Comparison of ENCODE assay signal across 2 cellular contexts in the genomic region with DNA sequence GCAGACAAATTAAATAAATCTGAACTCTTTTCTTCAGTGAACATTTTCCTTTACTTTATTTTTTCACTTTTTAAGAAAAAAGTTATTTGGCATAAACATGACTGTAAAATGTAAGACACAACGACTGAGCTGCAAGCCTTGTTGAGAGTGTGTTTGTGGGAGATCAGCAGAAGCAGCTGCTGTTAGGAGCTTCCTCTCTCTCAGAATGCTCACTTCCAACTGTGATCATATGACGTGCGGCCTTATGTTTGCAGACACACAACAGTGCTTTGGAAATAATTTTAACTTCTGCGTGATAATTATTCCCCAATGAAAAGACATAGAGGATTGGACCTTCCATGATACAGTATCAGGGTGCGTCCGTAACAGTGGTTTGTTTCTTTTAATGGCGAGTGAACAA.
TF ChIP-seq lines count a peak whose summit lies in the region.

No MANE protein-coding gene starts in this region.

TF ChIP-seq in IMR-90, 13 proteins besides CTCF, POLR2A, EP300 and RAD21:
- TF ChIP-seq MXI1 (IDR thresholded peaks at IDR 0.05; ENCODE audit: borderline replicate concordance, low read depth, low read length) (no peak), RFX5 (IDR thresholded peaks at IDR 0.05; ENCODE audit: low read depth, low read length) (no peak), FOS (IDR thresholded peaks at IDR 0.05; ENCODE audit: low read depth, low read length) (no peak), MAFK (IDR thresholded peaks at IDR 0.05; ENCODE audit: low read depth, low read length) (no peak), MAZ (IDR thresholded peaks at IDR 0.05; ENCODE audit: borderline replicate concordance, low read depth, low read length) (no peak), NFE2L2 (IDR thresholded peaks at IDR 0.05; ENCODE audit: low read depth, low read length) (no peak), SMC3 (IDR thresholded peaks at IDR 0.05; ENCODE audit: low read depth, low read length) (no peak), CEBPB (IDR thresholded peaks at IDR 0.05; ENCODE audit: low read depth, low read length) (no peak), RCOR1 (IDR thresholded peaks at IDR 0.05; ENCODE audit: insufficient replicate concordance, low read length) (no peak), BHLHE40 (IDR thresholded peaks at IDR 0.05; ENCODE audit: low read depth, low read length) (no peak), CHD1 (IDR thresholded peaks at IDR 0.05; ENCODE audit: low read depth, low read length) (no peak)
- TF ChIP-seq, protein P1, sequence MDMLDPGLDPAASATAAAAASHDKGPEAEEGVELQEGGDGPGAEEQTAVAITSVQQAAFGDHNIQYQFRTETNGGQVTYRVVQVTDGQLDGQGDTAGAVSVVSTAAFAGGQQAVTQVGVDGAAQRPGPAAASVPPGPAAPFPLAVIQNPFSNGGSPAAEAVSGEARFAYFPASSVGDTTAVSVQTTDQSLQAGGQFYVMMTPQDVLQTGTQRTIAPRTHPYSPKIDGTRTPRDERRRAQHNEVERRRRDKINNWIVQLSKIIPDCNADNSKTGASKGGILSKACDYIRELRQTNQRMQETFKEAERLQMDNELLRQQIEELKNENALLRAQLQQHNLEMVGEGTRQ (IDR thresholded peaks at IDR 0.05; ENCODE audit: low read depth, low read length), result no peak
- TF ChIP-seq, protein P2, sequence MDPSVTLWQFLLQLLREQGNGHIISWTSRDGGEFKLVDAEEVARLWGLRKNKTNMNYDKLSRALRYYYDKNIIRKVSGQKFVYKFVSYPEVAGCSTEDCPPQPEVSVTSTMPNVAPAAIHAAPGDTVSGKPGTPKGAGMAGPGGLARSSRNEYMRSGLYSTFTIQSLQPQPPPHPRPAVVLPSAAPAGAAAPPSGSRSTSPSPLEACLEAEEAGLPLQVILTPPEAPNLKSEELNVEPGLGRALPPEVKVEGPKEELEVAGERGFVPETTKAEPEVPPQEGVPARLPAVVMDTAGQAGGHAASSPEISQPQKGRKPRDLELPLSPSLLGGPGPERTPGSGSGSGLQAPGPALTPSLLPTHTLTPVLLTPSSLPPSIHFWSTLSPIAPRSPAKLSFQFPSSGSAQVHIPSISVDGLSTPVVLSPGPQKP (IDR thresholded peaks at IDR 0.05; ENCODE audit: borderline replicate concordance, low read depth, low read length), result no peak

TF ChIP-seq in GM12878, 131 proteins besides CTCF, POLR2A, EP300 and RAD21:
- TF ChIP-seq CEBPB (IDR thresholded peaks at IDR 0.05; ENCODE audit: borderline replicate concordance in 1 of 2, low read depth in 2 of 2, low read length in 2 of 2) (no peak), EED (IDR thresholded peaks at IDR 0.05; ENCODE audit: low read depth) (no peak), JUND (IDR thresholded peaks at IDR 0.05; ENCODE audit: low read depth, low read length) (no peak), POLR2AphosphoS5 (IDR thresholded peaks at IDR 0.05; ENCODE audit: low read length) (no peak), ZNF24 (IDR thresholded peaks at IDR 0.05) (no peak), DPF2 (IDR thresholded peaks at IDR 0.05) (no peak), ZNF384 (IDR thresholded peaks at IDR 0.05; ENCODE audit: borderline replicate concordance, low read depth, low read length) (no peak), MYC (IDR thresholded peaks at IDR 0.05; ENCODE audit: insufficient read depth, insufficient read length, insufficient replicate concordance, low read length, severe bottlenecking) (no peak), SIX5 (IDR thresholded peaks at IDR 0.05; ENCODE audit: low read depth, low read length, severe bottlenecking) (no peak), FOS (IDR thresholded peaks at IDR 0.05; ENCODE audit: borderline replicate concordance, extremely low read depth, insufficient read length) (no peak), SREBF2 (IDR thresholded peaks at IDR 0.05; ENCODE audit: low read length) (no peak), MXI1 (IDR thresholded peaks at IDR 0.05; ENCODE audit: low read depth, low read length) (no peak), KDM1A (IDR thresholded peaks at IDR 0.05; ENCODE audit: borderline replicate concordance) (no peak), LARP7 (IDR thresholded peaks at IDR 0.05) (no peak), SRF (IDR thresholded peaks at IDR 0.05; ENCODE audit: low read depth in 2 of 2, low read length in 2 of 2) (no peak), POU2F2 (IDR thresholded peaks at IDR 0.05; ENCODE audit: borderline replicate concordance, low read depth, low read length) (no peak)
- TF ChIP-seq, protein P3, sequence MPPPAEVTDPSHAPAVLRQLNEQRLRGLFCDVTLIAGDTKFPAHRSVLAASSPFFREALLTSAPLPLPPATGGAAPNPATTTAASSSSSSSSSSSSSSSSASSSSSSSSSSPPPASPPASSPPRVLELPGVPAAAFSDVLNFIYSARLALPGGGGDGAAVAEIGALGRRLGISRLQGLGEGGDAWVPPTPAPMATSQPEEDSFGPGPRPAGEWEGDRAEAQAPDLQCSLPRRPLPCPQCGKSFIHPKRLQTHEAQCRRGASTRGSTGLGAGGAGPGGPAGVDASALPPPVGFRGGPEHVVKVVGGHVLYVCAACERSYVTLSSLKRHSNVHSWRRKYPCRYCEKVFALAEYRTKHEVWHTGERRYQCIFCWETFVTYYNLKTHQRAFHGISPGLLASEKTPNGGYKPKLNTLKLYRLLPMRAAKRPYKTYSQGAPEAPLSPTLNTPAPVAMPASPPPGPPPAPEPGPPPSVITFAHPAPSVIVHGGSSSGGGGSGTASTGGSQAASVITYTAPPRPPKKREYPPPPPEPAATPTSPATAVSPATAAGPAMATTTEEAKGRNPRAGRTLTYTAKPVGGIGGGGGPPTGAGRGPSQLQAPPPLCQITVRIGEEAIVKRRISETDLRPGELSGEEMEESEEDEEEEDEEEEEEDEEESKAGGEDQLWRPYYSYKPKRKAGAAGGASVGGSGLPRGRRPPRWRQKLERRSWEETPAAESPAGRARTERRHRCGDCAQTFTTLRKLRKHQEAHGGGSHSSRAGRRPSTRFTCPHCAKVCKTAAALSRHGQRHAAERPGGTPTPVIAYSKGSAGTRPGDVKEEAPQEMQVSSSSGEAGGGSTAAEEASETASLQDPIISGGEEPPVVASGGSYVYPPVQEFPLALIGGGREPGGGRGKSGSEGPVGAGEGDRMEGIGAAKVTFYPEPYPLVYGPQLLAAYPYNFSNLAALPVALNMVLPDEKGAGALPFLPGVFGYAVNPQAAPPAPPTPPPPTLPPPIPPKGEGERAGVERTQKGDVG (CRISPR knock-in tag; IDR thresholded peaks at IDR 0.05), result no peak
- TF ChIP-seq, protein P4, sequence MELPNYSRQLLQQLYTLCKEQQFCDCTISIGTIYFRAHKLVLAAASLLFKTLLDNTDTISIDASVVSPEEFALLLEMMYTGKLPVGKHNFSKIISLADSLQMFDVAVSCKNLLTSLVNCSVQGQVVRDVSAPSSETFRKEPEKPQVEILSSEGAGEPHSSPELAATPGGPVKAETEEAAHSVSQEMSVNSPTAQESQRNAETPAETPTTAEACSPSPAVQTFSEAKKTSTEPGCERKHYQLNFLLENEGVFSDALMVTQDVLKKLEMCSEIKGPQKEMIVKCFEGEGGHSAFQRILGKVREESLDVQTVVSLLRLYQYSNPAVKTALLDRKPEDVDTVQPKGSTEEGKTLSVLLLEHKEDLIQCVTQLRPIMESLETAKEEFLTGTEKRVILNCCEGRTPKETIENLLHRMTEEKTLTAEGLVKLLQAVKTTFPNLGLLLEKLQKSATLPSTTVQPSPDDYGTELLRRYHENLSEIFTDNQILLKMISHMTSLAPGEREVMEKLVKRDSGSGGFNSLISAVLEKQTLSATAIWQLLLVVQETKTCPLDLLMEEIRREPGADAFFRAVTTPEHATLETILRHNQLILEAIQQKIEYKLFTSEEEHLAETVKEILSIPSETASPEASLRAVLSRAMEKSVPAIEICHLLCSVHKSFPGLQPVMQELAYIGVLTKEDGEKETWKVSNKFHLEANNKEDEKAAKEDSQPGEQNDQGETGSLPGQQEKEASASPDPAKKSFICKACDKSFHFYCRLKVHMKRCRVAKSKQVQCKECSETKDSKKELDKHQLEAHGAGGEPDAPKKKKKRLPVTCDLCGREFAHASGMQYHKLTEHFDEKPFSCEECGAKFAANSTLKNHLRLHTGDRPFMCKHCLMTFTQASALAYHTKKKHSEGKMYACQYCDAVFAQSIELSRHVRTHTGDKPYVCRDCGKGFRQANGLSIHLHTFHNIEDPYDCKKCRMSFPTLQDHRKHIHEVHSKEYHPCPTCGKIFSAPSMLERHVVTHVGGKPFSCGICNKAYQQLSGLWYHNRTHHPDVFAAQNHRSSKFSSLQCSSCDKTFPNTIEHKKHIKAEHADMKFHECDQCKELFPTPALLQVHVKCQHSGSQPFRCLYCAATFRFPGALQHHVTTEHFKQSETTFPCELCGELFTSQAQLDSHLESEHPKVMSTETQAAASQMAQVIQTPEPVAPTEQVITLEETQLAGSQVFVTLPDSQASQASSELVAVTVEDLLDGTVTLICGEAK (IDR thresholded peaks at IDR 0.05; ENCODE audit: borderline replicate concordance), result no peak
- TF ChIP-seq, protein P1 (IDR thresholded peaks at IDR 0.05; ENCODE audit: borderline replicate concordance, low read depth, low read length), result no peak
- TF ChIP-seq, protein P5, sequence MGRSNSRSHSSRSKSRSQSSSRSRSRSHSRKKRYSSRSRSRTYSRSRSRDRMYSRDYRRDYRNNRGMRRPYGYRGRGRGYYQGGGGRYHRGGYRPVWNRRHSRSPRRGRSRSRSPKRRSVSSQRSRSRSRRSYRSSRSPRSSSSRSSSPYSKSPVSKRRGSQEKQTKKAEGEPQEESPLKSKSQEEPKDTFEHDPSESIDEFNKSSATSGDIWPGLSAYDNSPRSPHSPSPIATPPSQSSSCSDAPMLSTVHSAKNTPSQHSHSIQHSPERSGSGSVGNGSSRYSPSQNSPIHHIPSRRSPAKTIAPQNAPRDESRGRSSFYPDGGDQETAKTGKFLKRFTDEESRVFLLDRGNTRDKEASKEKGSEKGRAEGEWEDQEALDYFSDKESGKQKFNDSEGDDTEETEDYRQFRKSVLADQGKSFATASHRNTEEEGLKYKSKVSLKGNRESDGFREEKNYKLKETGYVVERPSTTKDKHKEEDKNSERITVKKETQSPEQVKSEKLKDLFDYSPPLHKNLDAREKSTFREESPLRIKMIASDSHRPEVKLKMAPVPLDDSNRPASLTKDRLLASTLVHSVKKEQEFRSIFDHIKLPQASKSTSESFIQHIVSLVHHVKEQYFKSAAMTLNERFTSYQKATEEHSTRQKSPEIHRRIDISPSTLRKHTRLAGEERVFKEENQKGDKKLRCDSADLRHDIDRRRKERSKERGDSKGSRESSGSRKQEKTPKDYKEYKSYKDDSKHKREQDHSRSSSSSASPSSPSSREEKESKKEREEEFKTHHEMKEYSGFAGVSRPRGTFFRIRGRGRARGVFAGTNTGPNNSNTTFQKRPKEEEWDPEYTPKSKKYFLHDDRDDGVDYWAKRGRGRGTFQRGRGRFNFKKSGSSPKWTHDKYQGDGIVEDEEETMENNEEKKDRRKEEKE (IDR thresholded peaks at IDR 0.05), result no peak
TF ChIP-seq in GM12878: peak in this region for 0.
